Comparison of ENCODE assay signal across 24 cellular contexts in the genomic region with DNA sequence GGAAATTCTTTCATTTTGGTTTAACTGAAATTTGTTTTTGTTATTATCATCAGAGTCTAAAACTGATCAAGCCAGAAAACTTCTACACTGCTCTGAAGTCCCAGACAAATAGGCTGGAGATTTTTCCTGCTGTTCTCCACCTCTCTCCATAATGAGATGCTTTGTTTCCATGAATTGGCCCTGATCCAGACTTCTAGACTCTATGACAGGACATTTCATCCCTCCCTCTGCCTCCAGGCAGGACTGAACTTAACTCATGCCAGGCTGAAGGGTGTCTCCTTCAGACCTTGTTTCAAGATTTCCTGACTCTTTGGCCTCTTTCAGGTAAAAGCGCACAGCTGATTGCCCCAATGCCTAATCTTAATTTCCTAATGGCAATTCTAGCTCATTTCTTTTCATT.
A peak's percentile ranks its signal among the peaks of the same experiment; 100 is the strongest.
DNase-seq lines count a peak whose midpoint lies in the region; ATAC-seq and TF ChIP-seq lines count a peak whose summit lies in the region.
"Had no signal": no experiment of that assay in that cellular context is flagged by ENCODE, and none has a peak within 500 bp of the region (broad histone marks: within the 10 kb centered on the region; RNA-seq: fewer than 3 reads in every experiment).

No MANE protein-coding gene starts in this region.

- no peaks in the 10 kb centered on the region for H3K36me3 ChIP-seq in suprapubic skin
- H3K36me3 ChIP-seq: colonic mucosa, SJSA1 had no signal

- no peak for TF ChIP-seq CTCF in epithelial cell of esophagus (IDR thresholded peaks at IDR 0.05; ENCODE audit: insufficient read depth, low read depth, low read length, missing control alignments)
- TF ChIP-seq CTCF in suprapubic skin (IDR thresholded peaks at IDR 0.05), result no peak

- H3K4me3 ChIP-seq in epithelial cell of esophagus (ENCODE audit: low read length) (no peak overlapping the region), suprapubic skin (no peak overlapping the region)
- H3K4me3 ChIP-seq: colonic mucosa, SJSA1, smooth muscle cell had no signal

- H3K27me3 ChIP-seq in suprapubic skin, result peaks cover 8% of the 10 kb centered on the region
- H3K27me3 ChIP-seq: colonic mucosa, SJSA1 had no signal

- peak overlapping the region; percentile 56 for H3K27ac ChIP-seq in suprapubic skin
- H3K27ac ChIP-seq: colonic mucosa, SJSA1 had no signal

- no peaks in the 10 kb centered on the region for H3K36me3 Mint-ChIP-seq in activated T-helper 17 cell treated with anti-CD3 and anti-CD28 coated beads, Interleukin-2, amount 50 U/mL, for 72 hours (ENCODE audit: low read depth)
- H3K36me3 Mint-ChIP-seq: activated naive CD8-positive, alpha-beta T cell; IgD-negative memory B cell had no signal

- H3K4me1 ChIP-seq in suprapubic skin, result peaks cover 13% of the 10 kb centered on the region
- H3K4me1 ChIP-seq: colonic mucosa had no signal

- TF ChIP-seq EP300 in suprapubic skin (IDR thresholded peaks at IDR 0.05), result no peak

- no peak for TF ChIP-seq POLR2A in suprapubic skin (IDR thresholded peaks at IDR 0.05)

- no peak for ATAC-seq in activated T-helper 17 cell treated with anti-CD3 and anti-CD28 coated beads, Interleukin-2, amount 50 U/mL, for 72 hours (replicated peaks)
- ATAC-seq: activated T-cell treated with anti-CD3 and anti-CD28 coated beads, Interleukin-2, amount 50 U/mL, for 4 hours had no signal

- no peak overlapping the region for H3K4me3 Mint-ChIP-seq in activated T-helper 17 cell treated with anti-CD3 and anti-CD28 coated beads, Interleukin-2, amount 50 U/mL, for 72 hours
- H3K4me3 Mint-ChIP-seq: activated naive CD8-positive, alpha-beta T cell; activated T-cell treated with anti-CD3 and anti-CD28 coated beads, Interleukin-2, amount 50 U/mL, for 4 hours; endodermal cell; H9; IgD-negative memory B cell; nephron had no signal

- no peaks in the 10 kb centered on the region for H3K9me3 ChIP-seq in suprapubic skin
- H3K9me3 ChIP-seq: colonic mucosa, SJSA1 had no signal

- H3K27me3 Mint-ChIP-seq in activated T-helper 17 cell treated with anti-CD3 and anti-CD28 coated beads, Interleukin-2, amount 50 U/mL, for 72 hours, result peaks cover 48% of the 10 kb centered on the region

- DNase-seq in NCI-H345 (lab: John Stamatoyannopoulos, UW) (peak; percentile 6), NCI-H345 treated with DMSO at 0.1 percent for 48 hours (lab: John Stamatoyannopoulos, UW; ENCODE audit: unreplicated experiment) (no peak), NCI-H748 (lab: John Stamatoyannopoulos, UW; ENCODE audit: unreplicated experiment) (peak; percentile 26), epithelial cell of esophagus (ENCODE audit: low read depth) (peak; percentile 63), suprapubic skin (ENCODE audit: low spot score in 2 of 2) (no peak), GM19240 (ENCODE audit: insufficient read length, low spot score) (no peak), DMS 273 (lab: John Stamatoyannopoulos, UW; ENCODE audit: unreplicated experiment) (no peak)
- DNase-seq: activated CD4-positive, CD25-positive, alpha-beta regulatory T cell; activated T-cell treated with anti-CD3 and anti-CD28 coated beads, Interleukin-2, amount 50 U/mL, for 4 hours; C1 segment of cervical spinal cord; colonic mucosa; endodermal cell; H9; kidney glomerular epithelial cell; NCI-H2029 treated with DMSO at 0.1 percent for 48 hours; NCI-H524 treated with DMSO at 0.1 percent for 48 hours; stimulated activated CD4-positive, alpha-beta T cell treated with anti-CD3 and anti-CD28 coated beads, Interleukin-4, amount 100 ng/mL, for 4 hours had no signal

- no peak overlapping the region for H3K27ac Mint-ChIP-seq in activated T-helper 17 cell treated with anti-CD3 and anti-CD28 coated beads, Interleukin-2, amount 50 U/mL, for 72 hours
- H3K27ac Mint-ChIP-seq: activated naive CD8-positive, alpha-beta T cell; endodermal cell; H9; IgD-negative memory B cell; nephron; progenitor cell of endocrine pancreas had no signal

- no peaks in the 10 kb centered on the region for H3K9me3 Mint-ChIP-seq in activated T-helper 17 cell treated with anti-CD3 and anti-CD28 coated beads, Interleukin-2, amount 50 U/mL, for 72 hours
- H3K9me3 Mint-ChIP-seq: activated T-cell treated with anti-CD3 and anti-CD28 coated beads, Interleukin-2, amount 50 U/mL, for 4 hours; endodermal cell; H9; IgD-negative memory B cell had no signal

- no peaks in the 10 kb centered on the region for H3K4me1 Mint-ChIP-seq in activated T-helper 17 cell treated with anti-CD3 and anti-CD28 coated beads, Interleukin-2, amount 50 U/mL, for 72 hours
- H3K4me1 Mint-ChIP-seq: IgD-negative memory B cell, nephron had no signal

- WGBS in suprapubic skin, result 84% methylated on average over 1 of the region's 1 CpG

Comparison
In these comparisons a context has a peak if more than half of its experiments do, and no peak if none do; other contexts are left out.
1. DNase-seq: peak in NCI-H345 (single experiment), NCI-H748 (single experiment) and epithelial cell of esophagus (single experiment); none in NCI-H345 treated with DMSO at 0.1 percent for 48 hours (single experiment), suprapubic skin (0 of 2), GM19240 (single experiment) and DMS 273 (single experiment).